Comparison of ENCODE assay signal across 8 cellular contexts in the genomic region with DNA sequence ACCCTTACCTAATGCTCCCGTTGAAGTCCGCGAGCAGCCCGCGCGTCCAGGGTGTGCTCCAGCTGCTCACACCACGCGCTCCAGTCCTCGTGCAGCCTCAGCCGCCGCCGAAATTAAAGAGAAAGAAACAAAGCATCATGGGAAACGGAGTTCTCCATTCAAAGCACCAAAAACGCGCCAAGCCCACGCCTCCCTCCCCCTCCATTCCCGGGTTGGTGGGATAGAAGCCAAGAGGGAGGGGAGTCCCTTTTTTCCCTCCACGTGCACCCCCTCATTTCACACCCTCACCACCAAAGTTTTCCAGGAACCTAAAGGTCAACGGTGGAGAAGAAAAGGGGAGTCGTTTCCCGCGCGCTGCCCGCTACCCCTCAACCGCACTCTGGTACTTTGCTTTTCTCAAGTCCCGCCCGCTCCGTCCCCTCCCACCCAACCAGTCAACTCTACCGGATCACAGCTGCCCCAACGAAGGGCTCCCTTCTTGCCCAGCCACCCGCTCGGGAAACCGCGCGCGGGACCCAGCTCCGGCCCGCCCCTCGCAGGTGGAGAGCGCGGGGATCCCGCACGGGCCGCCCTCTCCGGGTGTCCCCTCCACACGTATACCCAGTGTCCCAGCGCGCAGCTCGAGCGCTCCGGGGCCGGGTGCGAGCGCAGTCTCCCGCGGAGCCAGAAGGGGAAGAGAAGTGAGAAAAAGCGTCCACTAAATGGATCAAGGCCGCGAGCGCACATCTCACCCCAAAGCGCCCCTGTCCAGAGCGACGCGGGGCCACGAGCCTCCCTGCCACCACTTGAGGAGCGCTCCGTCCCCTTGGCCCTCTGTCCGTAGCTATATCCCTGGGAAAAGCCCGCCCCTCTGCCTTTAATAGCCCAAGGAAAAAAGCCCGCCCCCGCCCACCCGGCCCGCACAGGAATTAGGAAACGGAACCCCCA.
DNase-seq lines count a peak whose midpoint lies in the region; ATAC-seq and TF ChIP-seq lines count a peak whose summit lies in the region.

No MANE protein-coding gene starts in this region.

- peak; percentile 47 for ATAC-seq in HG02840 (IDR thresholded peaks at IDR 0.05; ENCODE audit: low FRiP score, unreplicated experiment)
- ATAC-seq in stimulated activated effector memory CD8-positive, alpha-beta T cell treated with anti-CD3 and anti-CD28 coated beads, Interleukin-12 subunit alpha, Interleukin-12 subunit beta, amount 100 ng/mL, for 72 hours: peak; percentile 79

- H3K4me3 Mint-ChIP-seq in T-helper 2 cell treated with Interferon-gamma antibody and Interleukin-4, amounts not matched to agents 5 μg/mL and 100 μg/mL, for 36 hours: peak overlapping the region; percentile 95
- H3K4me3 Mint-ChIP-seq in stimulated activated effector memory CD8-positive, alpha-beta T cell treated with anti-CD3 and anti-CD28 coated beads, Interleukin-12 subunit alpha, Interleukin-12 subunit beta, amount 100 ng/mL, for 72 hours: peak overlapping the region; percentile 78

- peaks cover 24% of the 10 kb centered on the region for H3K4me1 Mint-ChIP-seq in T-helper 2 cell treated with Interferon-gamma antibody and Interleukin-4, amounts not matched to agents 5 μg/mL and 100 μg/mL, for 36 hours (ENCODE audit: low read depth)
- H3K4me1 Mint-ChIP-seq in stimulated activated effector memory CD8-positive, alpha-beta T cell treated with anti-CD3 and anti-CD28 coated beads, Interleukin-12 subunit alpha, Interleukin-12 subunit beta, amount 100 ng/mL, for 72 hours: peaks cover 12% of the 10 kb centered on the region

- no peaks in the 10 kb centered on the region for H3K27me3 Mint-ChIP-seq in T-helper 2 cell treated with Interferon-gamma antibody and Interleukin-4, amounts not matched to agents 5 μg/mL and 100 μg/mL, for 36 hours (ENCODE audit: low read depth)

- peak overlapping the region in 1 of 2 donors; percentile 38 for H3K27ac ChIP-seq in coronary artery

- H3K27ac Mint-ChIP-seq in T-helper 2 cell treated with Interferon-gamma antibody and Interleukin-4, amounts not matched to agents 5 μg/mL and 100 μg/mL, for 36 hours: peak overlapping the region; percentile 96
- H3K27ac Mint-ChIP-seq in stimulated activated effector memory CD8-positive, alpha-beta T cell treated with anti-CD3 and anti-CD28 coated beads, Interleukin-12 subunit alpha, Interleukin-12 subunit beta, amount 100 ng/mL, for 72 hours: no peak overlapping the region

- TF ChIP-seq CTCF in coronary artery (IDR thresholded peaks at IDR 0.05): no peak

- peak; percentile 82 for DNase-seq in ELF-1 (ENCODE audit: low read depth, low spot score)
- DNase-seq in T-helper 2 cell treated with Interferon-gamma antibody and Interleukin-4, amounts not matched to agents 5 μg/mL and 100 μg/mL, for 36 hours (ENCODE audit: low spot score): peak; percentile 61
- no peak for DNase-seq in coronary artery (ENCODE audit: low spot score)
- peak; percentile 1 to 30 for DNase-seq in lung microvascular endothelial cell (ENCODE audit: low read depth in 2 of 2)
- DNase-seq in stimulated activated effector memory CD8-positive, alpha-beta T cell treated with anti-CD3 and anti-CD28 coated beads, Interleukin-12 subunit alpha, Interleukin-12 subunit beta, amount 100 ng/mL, for 72 hours (ENCODE audit: low spot score in 2 of 2): peak in 1 of 2 donors; percentile 49
- DNase-seq in KG1 (lab: John Stamatoyannopoulos, UW): no peak
- DNase-seq in middle frontal gyrus (ENCODE audit: extremely low spot score, low spot score): no peak

- H3K4me3 ChIP-seq in coronary artery: peak overlapping the region; percentile 69

- H3K36me3 Mint-ChIP-seq in T-helper 2 cell treated with Interferon-gamma antibody and Interleukin-4, amounts not matched to agents 5 μg/mL and 100 μg/mL, for 36 hours (ENCODE audit: low read depth): peaks cover 40% of the 10 kb centered on the region
- H3K36me3 Mint-ChIP-seq in stimulated activated effector memory CD8-positive, alpha-beta T cell treated with anti-CD3 and anti-CD28 coated beads, Interleukin-12 subunit alpha, Interleukin-12 subunit beta, amount 100 ng/mL, for 72 hours: peaks cover 6% of the 10 kb centered on the region

- H3K9me3 Mint-ChIP-seq in T-helper 2 cell treated with Interferon-gamma antibody and Interleukin-4, amounts not matched to agents 5 μg/mL and 100 μg/mL, for 36 hours: no peaks in the 10 kb centered on the region
- no peaks in the 10 kb centered on the region for H3K9me3 Mint-ChIP-seq in stimulated activated effector memory CD8-positive, alpha-beta T cell treated with anti-CD3 and anti-CD28 coated beads, Interleukin-12 subunit alpha, Interleukin-12 subunit beta, amount 100 ng/mL, for 72 hours

Comparison
In these comparisons a context has a peak if more than half of its experiments do, and no peak if none do; other contexts are left out.
1. DNase-seq: peak in ELF-1 (single experiment), T-helper 2 cell treated with Interferon-gamma antibody and Interleukin-4, amounts not matched to agents 5 μg/mL and 100 μg/mL, for 36 hours (single experiment) and lung microvascular endothelial cell (2 of 2); none in coronary artery (single experiment), KG1 (single experiment) and middle frontal gyrus (single experiment).